ENCODE assay signal across 27 cellular contexts in genomic region chr1:42198251-42198650, GRCh38. TPM values are rescaled to one million over a fixed set of nuclear protein-coding genes. Genes with fewer than 3 reads are reported as not detected.
"Had no signal": no experiment of that assay in that cellular context is flagged by ENCODE, and none has a peak within 500 bp of the region (broad histone marks: within the 10 kb centered on the region; RNA-seq: fewer than 3 reads in every experiment).

No MANE protein-coding gene starts in this region.

- H3K4me3 ChIP-seq: K562, PC-9, Peyer's patch, SJCRH30 had no signal

- ATAC-seq: K562, Right ventricle myocardium inferior, SK-N-SH treated with all-trans-retinoic acid at 6 μM for 48 hours had no signal

- DNase-seq: Kasumi-1, MM.1S, NCI-H1092 treated with DMSO at 0.1 percent for 48 hours, NCI-H1436, NCI-H187, NCI-H2029, NCI-H2081 treated with DMSO at 0.1 percent for 48 hours, NCI-H2171, NCI-H226, NCI-H446, NCI-H510A, NCI-H524 treated with DMSO at 0.1 percent for 48 hours, NCI-H69, NCI-H774, PC-9, Peyer's patch, SHP77 treated with DMSO at 0.1 percent for 48 hours, SJCRH30 had no signal

- H3K9me3 ChIP-seq: Peyer's patch, SJCRH30 had no signal

- FAIRE-seq: HTR-8/SVneo, K562 had no signal

- H3K4me3 Mint-ChIP-seq: IgD-negative memory B cell had no signal

- H3K27ac Mint-ChIP-seq: IgD-negative memory B cell had no signal

- H3K27me3 Mint-ChIP-seq: IgD-negative memory B cell had no signal

- H3K4me1 ChIP-seq: Peyer's patch, SJCRH30 had no signal

- H3K27ac ChIP-seq: HL-60, KMS-11, PC-9, Peyer's patch, SJCRH30 had no signal

- H3K27me3 ChIP-seq: Peyer's patch, SJCRH30 had no signal

RNA-seq across cellular contexts. Expression of gene GUCA2A, which starts 33.7 kb away (rescaled TPM):
- total RNA-seq: K562, M059J, PC-9, Right ventricle myocardium inferior, RPMI7951, SJCRH30 had no signal
- polyA plus RNA-seq: IgD-negative memory B cell, K562 had no signal

RNA-seq across cellular contexts. Expression of gene GUCA2B, which starts 45.0 kb away (rescaled TPM):
- total RNA-seq: K562, M059J, PC-9, Right ventricle myocardium inferior, RPMI7951, SJCRH30 had no signal
- polyA plus RNA-seq: IgD-negative memory B cell, K562 had no signal
